In the genomic region with DNA sequence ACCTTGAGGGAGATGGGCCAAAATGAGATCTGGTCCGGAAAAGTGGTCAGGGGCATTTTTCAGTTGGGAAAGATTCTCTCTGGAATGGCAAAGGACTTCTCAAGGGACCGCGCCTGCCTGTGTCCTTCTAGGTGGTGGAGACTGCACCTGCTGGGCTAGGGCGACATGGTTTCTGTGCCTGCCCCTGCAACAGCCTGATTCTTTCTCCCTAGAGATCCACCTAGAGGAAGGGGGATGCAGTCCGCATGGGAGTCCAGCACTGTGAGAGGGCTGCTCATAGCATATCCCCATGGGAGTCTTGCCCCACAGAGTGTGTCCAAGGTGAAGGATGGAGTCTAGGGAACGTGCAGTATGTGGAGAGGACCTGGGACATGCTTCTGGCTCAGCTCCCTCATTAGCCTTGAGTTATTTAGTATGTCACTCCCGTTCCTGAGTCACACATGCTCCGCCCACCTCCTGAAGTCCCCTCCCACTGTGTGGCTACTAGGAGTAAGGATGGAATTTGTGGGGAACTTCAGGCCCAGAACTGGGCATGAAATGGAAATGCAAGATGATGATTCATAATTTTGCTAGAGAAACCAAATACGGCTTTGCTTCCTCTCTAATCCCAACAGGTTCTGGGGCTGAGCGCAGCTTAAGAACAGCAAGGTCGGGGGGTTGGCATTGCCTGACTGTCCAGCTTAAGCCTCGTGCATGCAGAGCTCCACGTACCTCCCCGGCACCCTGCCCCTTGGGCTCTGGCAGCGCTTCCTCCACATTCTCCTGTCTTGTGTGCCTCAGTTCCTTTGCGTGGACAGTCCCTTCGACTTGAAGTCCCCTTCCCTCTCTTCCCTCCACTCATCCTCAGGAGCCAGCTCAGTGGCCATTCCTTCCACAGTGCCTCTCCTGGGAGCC, we compare ENCODE assay signal across 10 cellular contexts. TPM values are rescaled to one million over a fixed set of nuclear protein-coding genes. Genes with fewer than 3 reads are reported as not detected.
DNase-seq lines count a peak whose midpoint lies in the region; ATAC-seq, FAIRE-seq and TF ChIP-seq lines count a peak whose summit lies in the region.
"Had no signal": no experiment of that assay in that cellular context is flagged by ENCODE, and none has a peak within 500 bp of the region (broad histone marks: within the 10 kb centered on the region; RNA-seq: fewer than 3 reads in every experiment).

No MANE protein-coding gene starts in this region.

- H3K27me3 ChIP-seq in heart right ventricle (peaks cover 0 to 9% (median 0%) of the 10 kb centered on the region in 7 donors), bronchial epithelial cell (ENCODE audit: control insufficient read depth, insufficient read depth, low read length) (no peaks in the 10 kb centered on the region), aorta (ENCODE audit: control insufficient read depth in 1 of 2, insufficient read depth in 2 of 2, low read length in 1 of 2) (no peaks in the 10 kb centered on the region)

- H3K9me3 ChIP-seq in heart right ventricle, result peaks cover 0 to 10% (median 6%) of the 10 kb centered on the region in 11 donors
- H3K9me3 ChIP-seq in aorta (ENCODE audit: control insufficient read depth, low read length), result no peaks in the 10 kb centered on the region

- WGBS in heart right ventricle, 2 donors, result 76 to 81% methylated on average over 17 of the region's 17 CpGs
- WGBS in lower leg skin, 2 donors, result 53 to 72% methylated on average over 17 of the region's 17 CpGs
- WGBS in aorta, 2 donors, result 69 to 74% methylated on average over 17 of the region's 17 CpGs

- ATAC-seq in heart right ventricle, result peak in 1 of 8 donors; percentile 48
- ATAC-seq in aorta (ENCODE audit: low FRiP score), result peak; percentile 72
- no peak for ATAC-seq in GM19455 (IDR thresholded peaks at IDR 0.05; ENCODE audit: unreplicated experiment)
- ATAC-seq in GM18873 (IDR thresholded peaks at IDR 0.05; ENCODE audit: low FRiP score, unreplicated experiment), result no peak

- H3K27ac ChIP-seq in heart right ventricle (peak overlapping the region in 7 of 10 donors; percentile 29 to 81 (median 75)), aorta (ENCODE audit: low read depth in 1 of 2, low read length in 2 of 2) (peak overlapping the region in 1 of 2 donors; percentile 28)
- H3K27ac ChIP-seq: SK-N-MC had no signal

- intact Hi-C loops in heart right ventricle (cut with DNase I), result loop anchor here in 1 of 10 donors (5.0 kb wide), 1 partner anchor 34 kb away; the partner anchor contains the start of gene GRIK4
- intact Hi-C loops in cardiac septum (cut with DNase I), result loop anchor here (5.0 kb wide), 1 partner anchor 209 kb away; the partner anchor contains the start of gene ARHGEF12
- intact Hi-C loops in lower leg skin (cut with DNase I; ENCODE audit: low total_unique reads), result no loop called here
- intact Hi-C loops in aorta (cut with DNase I), result loop anchor here in 1 of 2 donors (5.0 kb wide), 1 partner anchor 336 kb away; no protein-coding TSS in a partner anchor

- no peak for TF ChIP-seq POLR2A in lower leg skin (IDR thresholded peaks at IDR 0.05)

- H3K36me3 ChIP-seq in heart right ventricle, result no peaks in the 10 kb centered on the region
- H3K36me3 ChIP-seq in bronchial epithelial cell (ENCODE audit: control insufficient read depth, insufficient read depth, low read length), result no peaks in the 10 kb centered on the region
- no peaks in the 10 kb centered on the region for H3K36me3 ChIP-seq in aorta (ENCODE audit: control insufficient read depth in 1 of 2, insufficient read depth in 2 of 2, low read length in 1 of 2)

- peaks cover 4 to 37% (median 21%) of the 10 kb centered on the region in 9 donors for H3K4me1 ChIP-seq in heart right ventricle
- no peaks in the 10 kb centered on the region for H3K4me1 ChIP-seq in aorta (ENCODE audit: control insufficient read depth in 1 of 2, insufficient read depth in 2 of 2, low read length in 2 of 2)

- peak; percentile 72 for FAIRE-seq in bronchial epithelial cell (lab: Jason Lieb, UNC)

- no peak for DNase-seq in heart right ventricle
- DNase-seq in cardiac septum (ENCODE audit: low spot score), result no peak
- DNase-seq in bronchial epithelial cell (ENCODE audit: low read depth), result peak; percentile 98
- DNase-seq in lower leg skin (ENCODE audit: low spot score in 2 of 2), result peak; percentile 46 to 91
- peak; percentile 89 to 93 for DNase-seq in aorta
- DNase-seq in NCI-H1417 treated with DMSO at 0.1 percent for 48 hours (lab: John Stamatoyannopoulos, UW), result no peak
- DNase-seq: CD4-positive, alpha-beta memory T cell had no signal

- TF ChIP-seq CTCF in heart right ventricle (IDR thresholded peaks at IDR 0.05) (no peak), bronchial epithelial cell (IDR thresholded peaks at IDR 0.05; ENCODE audit: insufficient read depth, low read length, severe bottlenecking) (no peak), lower leg skin (IDR thresholded peaks at IDR 0.05) (no peak)

- H3K4me3 ChIP-seq in heart right ventricle, result no peak overlapping the region
- no peak overlapping the region for H3K4me3 ChIP-seq in bronchial epithelial cell (ENCODE audit: low read depth, low read length)
- H3K4me3 ChIP-seq in lower leg skin (ENCODE audit: low read depth, poor library complexity, severe bottlenecking), result no peak overlapping the region
- no peak overlapping the region for H3K4me3 ChIP-seq in aorta (ENCODE audit: low read length in 2 of 2)
- H3K4me3 ChIP-seq: SK-N-MC had no signal

RNA-seq across cellular contexts. Expression of gene GRIK4, which starts 35.0 kb away (rescaled TPM):
- total RNA-seq in heart right ventricle (under 1 TPM in 5 of 10 donors, not detected in 5; 0.12 to 0.85 (median 0.46) TPM), cardiac septum (0.40 TPM), bronchial epithelial cell (not detected in 2 replicates), lower leg skin (under 1 TPM in 2 of 4 donors, not detected in 2; 0.06 to 0.67 TPM), aorta (not detected)
- polyA plus RNA-seq in heart right ventricle (under 1 TPM in 1 of 2 donors, not detected in 1; 0.01 TPM), aorta (not detected)
- total RNA-seq: CD4-positive, alpha-beta memory T cell had no signal

Comparison
In these comparisons a context has a peak if more than half of its experiments do, and no peak if none do; other contexts are left out.
1. DNase-seq: peak in bronchial epithelial cell (single experiment), lower leg skin (2 of 2) and aorta (2 of 2); none in heart right ventricle (0 of 2), cardiac septum (single experiment) and NCI-H1417 treated with DMSO at 0.1 percent for 48 hours (single experiment).